8 cellular contexts compared by ENCODE assay signal in the genomic region with DNA sequence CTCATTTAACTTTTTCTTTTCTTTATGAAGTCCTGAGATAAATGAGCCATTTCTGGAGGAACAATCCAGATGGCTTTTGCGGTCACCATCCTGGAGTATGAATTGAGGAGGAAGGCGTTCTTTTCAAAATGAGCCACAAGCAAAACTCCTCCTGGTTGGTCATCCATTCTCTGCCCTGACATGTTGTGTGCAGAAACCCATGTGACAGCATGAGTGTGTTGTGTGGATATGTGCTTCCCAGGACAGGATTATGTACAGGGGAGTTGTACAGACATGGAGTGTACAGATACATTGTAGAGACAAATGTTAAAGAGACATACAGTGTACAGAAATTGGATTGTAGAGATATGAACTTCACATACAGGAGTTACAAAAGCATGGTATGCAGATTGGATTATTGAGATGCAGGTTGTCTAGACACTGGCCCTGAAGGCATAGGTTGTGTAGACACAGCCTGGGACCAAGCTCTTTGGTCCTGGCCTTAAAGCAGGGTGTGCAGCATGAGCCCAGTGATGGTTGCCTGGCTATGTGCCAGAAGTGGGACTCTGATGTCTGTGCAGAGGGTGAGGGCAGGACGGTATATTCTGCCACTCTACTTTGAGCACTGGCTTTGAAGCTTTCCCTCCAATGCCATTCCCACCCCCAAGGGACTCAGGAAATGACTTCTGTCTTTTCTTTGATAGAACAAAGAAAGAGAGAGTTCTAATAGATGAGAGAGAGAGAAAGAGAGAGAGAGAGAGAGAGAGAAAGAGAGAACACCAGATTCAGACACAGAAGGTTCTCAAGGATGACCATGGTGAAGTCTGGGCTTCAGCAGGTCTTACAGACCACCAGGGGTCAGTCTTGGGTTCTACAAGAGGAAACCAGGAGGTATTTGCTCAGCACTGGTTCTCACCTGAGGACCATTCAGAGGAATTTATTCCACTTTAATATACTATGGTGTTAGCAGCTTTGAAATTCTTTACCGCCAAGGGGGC.
DNase-seq lines count a peak whose midpoint lies in the region; ATAC-seq and TF ChIP-seq lines count a peak whose summit lies in the region.

No MANE protein-coding gene starts in this region.

- H3K27ac ChIP-seq in C4-2B, result no peak overlapping the region

- ATAC-seq in GM21528 (IDR thresholded peaks at IDR 0.05; ENCODE audit: low FRiP score, unreplicated experiment) (no peak), HG03469 (IDR thresholded peaks at IDR 0.05; ENCODE audit: unreplicated experiment) (no peak)

- no peak for TF ChIP-seq POLR2A in NB4 (IDR thresholded peaks at IDR 0.05; ENCODE audit: extremely low read depth, insufficient read length)

- TF ChIP-seq CTCF in C4-2B (conservative IDR thresholded peaks at IDR 0.05) (peak; percentile 84), GM12875 (IDR thresholded peaks at IDR 0.05; ENCODE audit: borderline replicate concordance, insufficient read depth, low read depth, low read length) (peak; percentile 66), NB4 (IDR thresholded peaks at IDR 0.05; ENCODE audit: low read depth, low read length) (peak; percentile 65), epithelial cell of esophagus (IDR thresholded peaks at IDR 0.05; ENCODE audit: insufficient read depth, low read depth, low read length, missing control alignments) (peak; percentile 69)

- H3K4me3 ChIP-seq in GM12875 (ENCODE audit: low read depth, low read length) (no peak overlapping the region), NB4 (ENCODE audit: low read depth, low read length) (no peak overlapping the region), epithelial cell of esophagus (ENCODE audit: low read length) (no peak overlapping the region)

- DNase-seq in NB4 (ENCODE audit: low read depth) (peak; percentile 63), T-helper 1 cell (peak in 3 of 5 donors; percentile 16 to 46 (median 37)), epithelial cell of esophagus (ENCODE audit: low read depth) (peak; percentile 87), mucosa of gallbladder (ENCODE audit: low spot score) (peak; percentile 52)

Comparison
In these comparisons a context has a peak if more than half of its experiments do, and no peak if none do; other contexts are left out.
1. DNase-seq: peak in every context shown above with its lines; median percentile 87 in epithelial cell of esophagus; 63 in NB4; 52 in mucosa of gallbladder; 37 in T-helper 1 cell.